13 cellular contexts compared by ENCODE assay signal in the genomic region with DNA sequence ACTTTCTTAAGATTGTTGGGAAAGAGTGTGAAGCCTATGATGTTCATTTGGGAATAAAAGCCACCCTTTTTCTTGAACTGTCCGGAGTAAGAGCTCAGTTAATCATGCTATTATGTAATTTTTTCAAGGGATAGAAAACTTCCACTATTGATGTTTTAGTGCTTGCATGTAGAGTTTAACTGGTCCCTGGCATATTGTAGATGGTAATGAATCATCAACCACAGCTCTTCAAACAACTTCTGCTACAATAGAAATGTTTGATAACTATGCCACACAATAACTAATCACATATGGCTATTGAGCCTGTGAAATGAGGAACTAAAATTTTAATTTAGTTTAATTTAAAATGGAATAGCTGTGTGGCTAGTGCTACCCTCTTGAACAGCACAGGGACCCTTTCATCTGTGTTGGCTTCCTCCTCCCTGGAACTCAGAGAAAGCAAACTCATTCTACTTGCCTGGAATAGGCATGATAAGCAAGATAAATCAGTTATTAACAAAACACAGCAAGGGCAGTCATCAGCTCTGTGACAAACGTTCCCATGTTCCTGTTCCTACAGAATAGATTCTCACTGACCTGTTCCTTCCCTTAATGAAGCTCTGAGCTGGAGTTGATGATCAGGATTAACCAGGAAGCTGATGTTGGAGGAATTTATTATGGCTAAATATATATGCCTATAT. TPM values are rescaled to one million over a fixed set of nuclear protein-coding genes. Genes with fewer than 3 reads are reported as not detected.
DNase-seq lines count a peak whose midpoint lies in the region; ATAC-seq, FAIRE-seq and TF ChIP-seq lines count a peak whose summit lies in the region.
"Had no signal": no experiment of that assay in that cellular context is flagged by ENCODE, and none has a peak within 500 bp of the region (broad histone marks: within the 10 kb centered on the region; RNA-seq: fewer than 3 reads in every experiment).

No MANE protein-coding gene starts in this region.

- H3K9ac ChIP-seq in fibroblast of lung (ENCODE audit: insufficient read depth, low read length), result no peak overlapping the region

- H3K36me3 ChIP-seq in RWPE2 (ENCODE audit: low read depth) (no peaks in the 10 kb centered on the region), fibroblast of lung (ENCODE audit: control insufficient read depth, insufficient read depth, low read length) (no peaks in the 10 kb centered on the region)

- H4K20me1 ChIP-seq in fibroblast of lung (ENCODE audit: control insufficient read depth, extremely low read depth, insufficient read depth, low read length), result no peaks in the 10 kb centered on the region

- ATAC-seq in RWPE2 (ENCODE audit: low read depth) (peak; percentile 50), left ventricle myocardium superior (no peak)
- ATAC-seq: right cardiac atrium had no signal

- TF ChIP-seq CTCF in RWPE2 (IDR thresholded peaks at IDR 0.05; ENCODE audit: poor library complexity, severe bottlenecking) (no peak), fibroblast of lung (conservative IDR thresholded peaks at IDR 0.05 in 1 of 2, IDR thresholded peaks at IDR 0.05 in 1 of 2; ENCODE audit: low read depth in 1 of 2, low read length in 2 of 2) (no peak)

- peak; percentile 22 for DNase-seq in SIG-M5 treated with dmso at 0.1 percent for 504 hours (lab: John Stamatoyannopoulos, UW; ENCODE audit: unreplicated experiment)
- DNase-seq in SIG-M5 (lab: John Stamatoyannopoulos, UW), result no peak
- DNase-seq in RWPE2 (ENCODE audit: low spot score), result no peak
- peak; percentile 48 to 80 for DNase-seq in fibroblast of lung (ENCODE audit: low read depth in 2 of 2)
- peak; percentile 53 for DNase-seq in urothelium cell line (ENCODE audit: low spot score)
- no peak for DNase-seq in GM19239 (ENCODE audit: insufficient read length, low spot score)
- no peak for DNase-seq in DMS114 treated with DMSO at 0.1 percent for 48 hours (lab: John Stamatoyannopoulos, UW; ENCODE audit: unreplicated experiment)
- no peak for DNase-seq in left ventricle myocardium superior
- DNase-seq: endodermal cell, immature natural killer cell, NCI-H2029 treated with DMSO at 0.1 percent for 48 hours, right cardiac atrium had no signal

- H3K4me1 ChIP-seq in RWPE2 (ENCODE audit: insufficient read depth, poor library complexity, severe bottlenecking) (peaks cover 27% of the 10 kb centered on the region), fibroblast of lung (ENCODE audit: control insufficient read depth, extremely low read depth, insufficient read depth, low read length) (peaks cover 7% of the 10 kb centered on the region)

- H3K4me2 ChIP-seq in fibroblast of lung (ENCODE audit: extremely low read depth, insufficient read depth, low read length), result no peak overlapping the region

- no peak overlapping the region for H2AFZ ChIP-seq in fibroblast of lung (ENCODE audit: low read length)

- H3K4me3 ChIP-seq in RWPE2 (ENCODE audit: severe bottlenecking), result no peak overlapping the region
- H3K4me3 ChIP-seq in fibroblast of lung (replicated peaks in 1 of 4; ENCODE audit: control extremely low read depth in 1 of 4, insufficient read depth in 1 of 4, low read depth in 3 of 4, low read length in 4 of 4), result no peak overlapping the region

- intact Hi-C loops in left ventricle myocardium superior (cut with micrococcal nuclease), result no loop called here

- H3K9me3 ChIP-seq in RWPE2 (ENCODE audit: severe bottlenecking) (no peaks in the 10 kb centered on the region), fibroblast of lung (ENCODE audit: control insufficient read depth, insufficient read depth, low read depth, low read length) (no peaks in the 10 kb centered on the region)

- FAIRE-seq in urothelium cell line (lab: Jason Lieb, UNC) (peak; percentile 84), GM19239 (lab: Jason Lieb, UNC) (no peak)

- no peaks in the 10 kb centered on the region for H3K27me3 ChIP-seq in RWPE2 (ENCODE audit: insufficient read depth, poor library complexity, severe bottlenecking)
- no peaks in the 10 kb centered on the region for H3K27me3 ChIP-seq in fibroblast of lung (ENCODE audit: control insufficient read depth, insufficient read depth, low read length)

- peak overlapping the region; percentile 6 for H3K27ac ChIP-seq in RWPE2 (ENCODE audit: poor library complexity, severe bottlenecking)
- no peak overlapping the region for H3K27ac ChIP-seq in fibroblast of lung (ENCODE audit: insufficient read depth, low read length)
- H3K27ac ChIP-seq: 22Rv1 had no signal

- H3K79me2 ChIP-seq in fibroblast of lung (ENCODE audit: control insufficient read depth, insufficient read depth, low read length), result peaks cover under 1% of the 10 kb centered on the region

RNA-seq across cellular contexts. Expression of gene SRI, which starts 4.9 kb away (rescaled TPM):
- 75.1 and 76.3 TPM in 2 replicates for total RNA-seq in fibroblast of lung
- 194 and 204 TPM in 2 replicates for polyA plus RNA-seq in fibroblast of lung
- polyA plus RNA-seq in fibroblast of lung (2012), result 156 and 169 TPM in 2 replicates
- 46.4 and 56.8 TPM in 2 replicates for polyA minus RNA-seq in fibroblast of lung (ENCODE audit: low replicate concordance)
- 88.9 TPM for total RNA-seq in left ventricle myocardium superior

Comparison
In these comparisons a context has a peak if more than half of its experiments do, and no peak if none do; other contexts are left out.
1. DNase-seq: peak in SIG-M5 treated with dmso at 0.1 percent for 504 hours (single experiment), fibroblast of lung (2 of 2) and urothelium cell line (single experiment); none in SIG-M5 (single experiment), RWPE2 (single experiment), GM19239 (single experiment), DMS114 treated with DMSO at 0.1 percent for 48 hours (single experiment) and left ventricle myocardium superior (single experiment).